In the genomic region with DNA sequence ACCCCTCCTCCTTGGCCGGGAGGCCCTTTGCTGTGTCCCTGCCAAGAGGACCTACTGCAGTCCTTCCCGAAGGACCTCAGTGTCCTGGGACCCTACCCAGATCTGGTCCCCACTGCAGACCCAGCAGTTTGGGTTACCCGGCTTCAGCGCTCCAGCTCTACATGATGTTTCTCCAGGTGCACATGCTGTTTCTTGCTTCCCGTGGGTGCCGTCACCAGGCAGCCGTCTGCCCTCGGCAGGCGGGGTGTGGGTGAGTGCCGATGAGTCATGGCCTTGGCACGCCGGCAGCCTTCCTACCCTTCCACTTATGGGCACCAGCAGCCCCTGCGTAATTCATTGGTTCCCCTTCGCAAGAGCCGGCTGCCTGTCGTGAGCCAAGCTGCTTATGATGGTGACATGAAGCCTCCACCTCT, we compare ENCODE assay signal across 8 cellular contexts.
DNase-seq lines count a peak whose midpoint lies in the region; ATAC-seq and TF ChIP-seq lines count a peak whose summit lies in the region.

No MANE protein-coding gene starts in this region.

- in situ Hi-C loops in SK-MEL-5 (cut with HindIII; ENCODE audit: low pct_unique_long_range_greater_than_20kb, low sequenced_read_pairs) = no loop called here

- no peak overlapping the region for H3K4me3 ChIP-seq in skin epidermis

- DNase-seq in GM10266 (ENCODE audit: extremely low spot score) (no peak), SK-MEL-5 (ENCODE audit: low read depth, low spot score) (peak; percentile 8), globus pallidus (ENCODE audit: low spot score) (peak; percentile 33), AML-193 (lab: John Stamatoyannopoulos, UW) (no peak)
- no peak for DNase-seq in effector CD4-positive, alpha-beta T cell

- peak; percentile 19 for TF ChIP-seq CTCF in GM10266 (IDR thresholded peaks at IDR 0.05; ENCODE audit: control insufficient read depth, insufficient read depth, low read depth, missing control alignments)

- peak overlapping the region in 19 of 21 experiments; percentile 6 to 89 (median 60) for H3K27ac ChIP-seq in skin epidermis

- no peak for ATAC-seq in HG02870 (IDR thresholded peaks at IDR 0.05; ENCODE audit: unreplicated experiment)
- no peak for ATAC-seq in GM21786 (IDR thresholded peaks at IDR 0.05; ENCODE audit: unreplicated experiment)

Comparison
In these comparisons a context has a peak if more than half of its experiments do, and no peak if none do; other contexts are left out.
1. DNase-seq: peak in SK-MEL-5 (single experiment) and globus pallidus (single experiment); none in GM10266 (single experiment), effector CD4-positive, alpha-beta T cell (single experiment) and AML-193 (0 of 2).